Comparison of ENCODE assay signal across 25 cellular contexts in the genomic region with DNA sequence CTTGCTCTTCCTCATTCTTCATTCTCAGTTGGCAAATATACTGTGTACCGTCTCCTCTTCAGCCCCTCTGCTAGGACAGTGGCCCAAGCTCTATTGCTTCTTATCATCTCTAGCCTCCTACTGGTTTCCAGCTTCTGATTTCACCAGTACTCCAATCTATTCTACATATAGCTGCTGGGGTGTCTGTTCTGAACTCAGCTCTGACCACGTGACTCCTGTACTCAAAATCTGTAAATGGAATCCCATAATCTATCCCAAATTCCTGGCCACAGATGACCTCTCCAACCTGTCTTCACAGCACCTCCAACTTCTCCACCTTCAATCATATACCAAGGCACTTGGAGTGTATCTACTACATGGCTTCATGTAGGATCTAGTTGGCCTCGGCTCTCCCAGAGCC.
A peak's percentile ranks its signal among the peaks of the same experiment; 100 is the strongest.
DNase-seq lines count a peak whose midpoint lies in the region; ATAC-seq, FAIRE-seq and TF ChIP-seq lines count a peak whose summit lies in the region.
"Had no signal": no experiment of that assay in that cellular context is flagged by ENCODE, and none has a peak within 500 bp of the region (broad histone marks: within the 10 kb centered on the region; RNA-seq: fewer than 3 reads in every experiment).

No MANE protein-coding gene starts in this region.

- H4K20me1 ChIP-seq in Karpas-422 (ENCODE audit: insufficient read depth, low read depth, low read length) (no peaks in the 10 kb centered on the region), K562 (replicated peaks; ENCODE audit: control insufficient read depth, insufficient read depth, low read length) (no peaks in the 10 kb centered on the region)
- H4K20me1 ChIP-seq: BLaER1 had no signal

- CTCF ChIA-PET in Caco-2 (lab: Charles Lee) (no interaction called here), K562 (lab: Yijun Ruan, JAX; ENCODE audit: low intra/inter-chr PET ratio) (no interaction called here)
- CTCF ChIA-PET in activated CD4-positive, alpha-beta memory T cell treated with anti-CD3 and anti-CD28 coated beads for 36 hours (lab: Charles Lee), result no interaction called here

- DNase-seq in Caco-2, result no peak
- DNase-seq in Karpas-422, result peak; percentile 10
- no peak for DNase-seq in K562 (ENCODE audit: extremely low read depth in 1 of 4, low spot score in 3 of 4)
- DNase-seq in stimulated activated effector memory CD8-positive, alpha-beta T cell treated with anti-CD3 and anti-CD28 coated beads, Interleukin-12 subunit alpha, Interleukin-12 subunit beta, amount 100 ng/mL, for 72 hours (ENCODE audit: low spot score in 2 of 2), result no peak
- DNase-seq in activated gamma-delta T cell (lab: John Stamatoyannopoulos, UW), result no peak
- DNase-seq in activated CD4-positive, alpha-beta memory T cell treated with anti-CD3 and anti-CD28 coated beads for 36 hours, result no peak
- no peak for DNase-seq in NCI-H2196 (lab: John Stamatoyannopoulos, UW; ENCODE audit: unreplicated experiment)
- DNase-seq: 8988T; ACHN; BE2C; C1 segment of cervical spinal cord; Calu3; CD4-positive, alpha-beta memory T cell; CD4-positive, CD25-positive, alpha-beta regulatory T cell; CD8-positive, alpha-beta memory T cell; COR-L47; DMS79 treated with DMSO at 0.1 percent for 48 hours; GF-D8 had no signal

- WGBS in K562 (ENCODE audit: insufficient coverage, low coverage, missing lambda C conversion rate), result 0% methylated on average over 3 of the region's 3 CpGs

- H3K27me3 ChIP-seq in Caco-2 (replicated peaks; ENCODE audit: control insufficient read depth, insufficient read depth, low read length) (no peaks in the 10 kb centered on the region), Karpas-422 (ENCODE audit: low read length) (no peaks in the 10 kb centered on the region), K562 (ENCODE audit: control insufficient read depth in 2 of 2, insufficient read depth in 2 of 2, low read length in 2 of 2) (peaks cover 0 to 3% of the 10 kb centered on the region in 2 experiments; a peak in 2 of 5 replicates)
- H3K27me3 ChIP-seq: BE2C, BLaER1 had no signal

- TF ChIP-seq CTCF in Caco-2 (IDR thresholded peaks at IDR 0.05; ENCODE audit: insufficient read depth in 1 of 2, low read depth in 1 of 2, low read length in 1 of 2, severe bottlenecking in 1 of 2, unreplicated experiment in 1 of 2) (no peak), K562 (IDR thresholded peaks at IDR 0.05 in 2 of 3, conservative IDR thresholded peaks at IDR 0.05 in 1 of 3; ENCODE audit: insufficient read depth in 2 of 3, low read depth in 1 of 3, low read length in 3 of 3) (no peak)

- no peak for ATAC-seq in K562
- ATAC-seq in stimulated activated effector memory CD8-positive, alpha-beta T cell treated with anti-CD3 and anti-CD28 coated beads, Interleukin-12 subunit alpha, Interleukin-12 subunit beta, amount 100 ng/mL, for 72 hours, result peak; percentile 11

- no peak for TF ChIP-seq EP300 in K562 (IDR thresholded peaks at IDR 0.05; ENCODE audit: low read length)

- peaks cover 24% of the 10 kb centered on the region for H3K4me1 Mint-ChIP-seq in Caco-2 (ENCODE audit: low read depth, unreplicated experiment)
- no peaks in the 10 kb centered on the region for H3K4me1 Mint-ChIP-seq in stimulated activated effector memory CD8-positive, alpha-beta T cell treated with anti-CD3 and anti-CD28 coated beads, Interleukin-12 subunit alpha, Interleukin-12 subunit beta, amount 100 ng/mL, for 72 hours
- H3K4me1 Mint-ChIP-seq in activated CD4-positive, alpha-beta memory T cell treated with anti-CD3 and anti-CD28 coated beads for 36 hours (ENCODE audit: low read depth), result no peaks in the 10 kb centered on the region
- H3K4me1 Mint-ChIP-seq: CD14-positive monocyte; CD4-positive, alpha-beta memory T cell; CD4-positive, CD25-positive, alpha-beta regulatory T cell; CD8-positive, alpha-beta memory T cell had no signal

- H3K27me3 Mint-ChIP-seq in Caco-2 (ENCODE audit: insufficient read depth, unreplicated experiment), result no peaks in the 10 kb centered on the region
- H3K27me3 Mint-ChIP-seq in activated CD4-positive, alpha-beta memory T cell treated with anti-CD3 and anti-CD28 coated beads for 36 hours, result peaks cover 2% of the 10 kb centered on the region
- H3K27me3 Mint-ChIP-seq: CD4-positive, CD25-positive, alpha-beta regulatory T cell; CD8-positive, alpha-beta memory T cell had no signal

- H2AFZ ChIP-seq in Karpas-422 (ENCODE audit: low read length) (no peak overlapping the region), K562 (ENCODE audit: low read depth, low read length) (no peak overlapping the region)

- no peak for TF ChIP-seq POLR2A in K562 (conservative IDR thresholded peaks at IDR 0.05)

- peaks cover 21% of the 10 kb centered on the region for H3K36me3 Mint-ChIP-seq in Caco-2 (ENCODE audit: insufficient read depth, unreplicated experiment)
- no peaks in the 10 kb centered on the region for H3K36me3 Mint-ChIP-seq in stimulated activated effector memory CD8-positive, alpha-beta T cell treated with anti-CD3 and anti-CD28 coated beads, Interleukin-12 subunit alpha, Interleukin-12 subunit beta, amount 100 ng/mL, for 72 hours
- H3K36me3 Mint-ChIP-seq in activated CD4-positive, alpha-beta memory T cell treated with anti-CD3 and anti-CD28 coated beads for 36 hours, result no peaks in the 10 kb centered on the region
- H3K36me3 Mint-ChIP-seq: CD14-positive monocyte; CD4-positive, alpha-beta memory T cell; CD4-positive, CD25-positive, alpha-beta regulatory T cell; CD8-positive, alpha-beta memory T cell had no signal

- in situ Hi-C loops in K562 (cut with MboI), result no loop called here

- no TSS peak for BruUV-seq in Caco-2 (replicated peaks; lab: Mats Ljungman, UMichigan)
- BruUV-seq in K562 (replicated peaks; lab: Mats Ljungman, UMichigan), result no TSS peak

- peak overlapping the region; percentile 21 for H3K27ac Mint-ChIP-seq in Caco-2 (ENCODE audit: unreplicated experiment)
- no peak overlapping the region for H3K27ac Mint-ChIP-seq in stimulated activated effector memory CD8-positive, alpha-beta T cell treated with anti-CD3 and anti-CD28 coated beads, Interleukin-12 subunit alpha, Interleukin-12 subunit beta, amount 100 ng/mL, for 72 hours
- H3K27ac Mint-ChIP-seq in activated CD4-positive, alpha-beta memory T cell treated with anti-CD3 and anti-CD28 coated beads for 36 hours, result no peak overlapping the region
- H3K27ac Mint-ChIP-seq: CD14-positive monocyte; CD4-positive, alpha-beta memory T cell; CD4-positive, CD25-positive, alpha-beta regulatory T cell; CD8-positive, alpha-beta memory T cell had no signal

- no peak overlapping the region for H3K4me2 ChIP-seq in Karpas-422 (ENCODE audit: low read depth, low read length, poor library complexity, severe bottlenecking)
- no peak overlapping the region for H3K4me2 ChIP-seq in K562 (ENCODE audit: insufficient read depth, low read length)
- H3K4me2 ChIP-seq: BLaER1 had no signal

- H3K79me2 ChIP-seq in Karpas-422 (ENCODE audit: low read length) (no peaks in the 10 kb centered on the region), K562 (ENCODE audit: control insufficient read depth, insufficient read depth, low read length) (no peaks in the 10 kb centered on the region)

- no peaks in the 10 kb centered on the region for H3K9me2 ChIP-seq in Karpas-422 (replicated peaks; ENCODE audit: insufficient read depth, low read length)

- no peak overlapping the region for H3K4me3 ChIP-seq in Caco-2 (ENCODE audit: low read depth, low read length)
- no peak overlapping the region for H3K4me3 ChIP-seq in Karpas-422 (ENCODE audit: low read length)
- H3K4me3 ChIP-seq in K562, result no peak overlapping the region
- H3K4me3 ChIP-seq: BLaER1 had no signal

- intact Hi-C loops in Caco-2 (cut with micrococcal nuclease; ENCODE audit: unreplicated experiment), result no loop called here
- intact Hi-C loops in K562 (cut with micrococcal nuclease), result no loop called here
- intact Hi-C loops in activated CD4-positive, alpha-beta memory T cell treated with anti-CD3 and anti-CD28 coated beads for 36 hours (cut with micrococcal nuclease), result no loop called here

- POLR2A ChIA-PET in Caco-2 (lab: Charles Lee) (no interaction called here), K562 (lab: Yijun Ruan, JAX) (no interaction called here)
- POLR2A ChIA-PET in activated CD4-positive, alpha-beta memory T cell treated with anti-CD3 and anti-CD28 coated beads for 36 hours (lab: Charles Lee), result no interaction called here

- H3K9me1 ChIP-seq in K562 (ENCODE audit: control insufficient read depth, insufficient read depth, low read length), result no peaks in the 10 kb centered on the region

- H3K4me1 ChIP-seq in Caco-2 (peaks cover 11% of the 10 kb centered on the region), Karpas-422 (ENCODE audit: low read length) (no peaks in the 10 kb centered on the region), K562 (replicated peaks in 1 of 2; ENCODE audit: control insufficient read depth in 2 of 2, insufficient read depth in 2 of 2, low read length in 2 of 2) (no peaks in the 10 kb centered on the region)
- H3K4me1 ChIP-seq: BLaER1 had no signal

- FAIRE-seq in K562 (lab: Jason Lieb, UNC), result no peak
- FAIRE-seq: A204.1, D721Med, G401.6, GM12891, GM19239 had no signal

- H3K9me3 ChIP-seq in Caco-2 (no peaks in the 10 kb centered on the region), Karpas-422 (ENCODE audit: low read length) (no peaks in the 10 kb centered on the region), K562 (replicated peaks; ENCODE audit: control insufficient read depth, insufficient read depth, low read depth, low read length) (no peaks in the 10 kb centered on the region)
- H3K9me3 ChIP-seq: BE2C, BLaER1 had no signal

- H3K4me3 Mint-ChIP-seq in Caco-2 (ENCODE audit: unreplicated experiment), result no peak overlapping the region
- H3K4me3 Mint-ChIP-seq in stimulated activated effector memory CD8-positive, alpha-beta T cell treated with anti-CD3 and anti-CD28 coated beads, Interleukin-12 subunit alpha, Interleukin-12 subunit beta, amount 100 ng/mL, for 72 hours, result no peak overlapping the region
- no peak overlapping the region for H3K4me3 Mint-ChIP-seq in activated CD4-positive, alpha-beta memory T cell treated with anti-CD3 and anti-CD28 coated beads for 36 hours
- H3K4me3 Mint-ChIP-seq: CD14-positive monocyte; CD4-positive, alpha-beta memory T cell; CD4-positive, CD25-positive, alpha-beta regulatory T cell; CD8-positive, alpha-beta memory T cell had no signal

- H3K9me3 Mint-ChIP-seq in Caco-2 (ENCODE audit: unreplicated experiment), result no peaks in the 10 kb centered on the region
- H3K9me3 Mint-ChIP-seq in stimulated activated effector memory CD8-positive, alpha-beta T cell treated with anti-CD3 and anti-CD28 coated beads, Interleukin-12 subunit alpha, Interleukin-12 subunit beta, amount 100 ng/mL, for 72 hours, result no peaks in the 10 kb centered on the region
- H3K9me3 Mint-ChIP-seq in activated CD4-positive, alpha-beta memory T cell treated with anti-CD3 and anti-CD28 coated beads for 36 hours, result no peaks in the 10 kb centered on the region
- H3K9me3 Mint-ChIP-seq: CD4-positive, CD25-positive, alpha-beta regulatory T cell; CD8-positive, alpha-beta memory T cell had no signal

- TF ChIP-seq RAD21 in K562 (CRISPR knock-in tag; conservative IDR thresholded peaks at IDR 0.05 in 1 of 2, IDR thresholded peaks at IDR 0.05 in 1 of 2), result no peak

- H3K27ac ChIP-seq in Karpas-422 (ENCODE audit: low read length) (no peak overlapping the region), K562 (ENCODE audit: extremely low read depth, low read depth, low read length) (no peak overlapping the region)
- H3K27ac ChIP-seq: BLaER1 had no signal

- H3K36me3 ChIP-seq in Caco-2 (ENCODE audit: control insufficient read depth, insufficient read depth, low read length) (no peaks in the 10 kb centered on the region), Karpas-422 (ENCODE audit: insufficient read depth, low read length) (no peaks in the 10 kb centered on the region), K562 (ENCODE audit: control insufficient read depth, insufficient read depth, low read length) (no peaks in the 10 kb centered on the region)
- H3K36me3 ChIP-seq: BLaER1 had no signal

- no peak overlapping the region for H3K9ac ChIP-seq in Karpas-422 (ENCODE audit: low read length)
- H3K9ac ChIP-seq in K562 (ENCODE audit: insufficient read depth in 1 of 2, low read depth in 2 of 2, low read length in 2 of 2), result no peak overlapping the region
- H3K9ac ChIP-seq: BLaER1 had no signal
